ENCODE assay signal across 14 cellular contexts in the genomic region with DNA sequence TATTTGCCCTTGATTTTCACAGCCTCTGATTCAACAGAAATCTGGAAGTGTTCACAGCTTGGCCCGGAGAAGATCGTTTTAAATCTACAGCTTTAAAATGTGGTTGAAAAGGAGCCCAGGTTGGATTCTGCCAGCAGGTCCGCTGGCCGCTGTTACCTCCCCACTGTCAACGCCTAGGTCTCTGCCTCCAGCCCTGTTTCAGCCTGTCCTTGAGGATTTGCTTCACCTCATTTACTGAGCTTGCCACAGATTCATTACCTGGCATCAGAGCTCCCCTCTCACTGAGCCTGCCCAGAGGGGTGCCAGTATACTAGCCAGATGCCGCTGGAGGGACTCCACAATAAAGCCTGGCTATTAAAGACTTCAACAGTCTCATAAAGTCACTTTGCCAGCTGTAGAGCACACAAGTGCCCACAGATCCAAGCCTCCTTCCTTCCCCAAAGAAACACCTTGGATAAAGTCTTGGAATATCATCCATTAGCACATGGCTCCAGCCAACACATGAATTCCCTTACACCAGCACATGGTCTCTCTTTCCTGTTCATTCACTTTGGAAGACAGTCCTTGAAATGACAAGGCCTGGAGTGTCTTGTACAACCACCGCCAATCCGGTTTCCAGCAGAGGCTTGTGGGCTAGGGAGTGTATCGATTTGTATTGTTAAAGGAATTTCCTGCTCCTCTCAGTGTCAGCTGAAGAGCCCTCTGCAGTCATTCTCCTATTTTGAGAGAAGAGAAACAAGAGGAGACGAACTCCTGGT. TPM values are rescaled to one million over a fixed set of nuclear protein-coding genes. Genes with fewer than 3 reads are reported as not detected.
DNase-seq lines count a peak whose midpoint lies in the region; ATAC-seq and TF ChIP-seq lines count a peak whose summit lies in the region.
"Had no signal": no experiment of that assay in that cellular context is flagged by ENCODE, and none has a peak within 500 bp of the region (broad histone marks: within the 10 kb centered on the region; RNA-seq: fewer than 3 reads in every experiment).

No MANE protein-coding gene starts in this region.

- H3K9me3 Mint-ChIP-seq in IgD-negative memory B cell (peaks cover 0 to 5% (median 0%) of the 10 kb centered on the region in 3 donors), WTC11 (no peaks in the 10 kb centered on the region)
- H3K9me3 Mint-ChIP-seq in naive thymus-derived CD4-positive, alpha-beta T cell, result peaks cover 0 to 10% (median 0%) of the 10 kb centered on the region in 11 donors
- H3K9me3 Mint-ChIP-seq: activated T-cell treated with anti-CD3 and anti-CD28 coated beads, Interleukin-2, amount 50 U/mL, for 24 hours had no signal

- no peak overlapping the region for H3K4me3 ChIP-seq in naive thymus-derived CD4-positive, alpha-beta T cell (ENCODE audit: low read length)
- H3K4me3 ChIP-seq: left lung had no signal

- peaks cover 0 to 17% of the 10 kb centered on the region in 2 donors for H3K4me1 ChIP-seq in naive thymus-derived CD4-positive, alpha-beta T cell (ENCODE audit: control insufficient read depth in 2 of 2, insufficient read depth in 2 of 2, low read length in 2 of 2)

- H3K9me3 ChIP-seq in naive thymus-derived CD4-positive, alpha-beta T cell (ENCODE audit: control insufficient read depth in 2 of 3, low read length in 3 of 3), result no peaks in the 10 kb centered on the region
- H3K9me3 ChIP-seq: left lung had no signal

- H3K4me1 Mint-ChIP-seq in IgD-negative memory B cell (peaks cover 7 to 11% (median 10%) of the 10 kb centered on the region in 3 donors), WTC11 (peaks cover 29% of the 10 kb centered on the region)
- peaks cover 6 to 22% (median 15%) of the 10 kb centered on the region in 7 donors for H3K4me1 Mint-ChIP-seq in naive thymus-derived CD4-positive, alpha-beta T cell

- DNase-seq in DMS153 (lab: John Stamatoyannopoulos, UW), result peak; percentile 27
- no peak for DNase-seq in DMS153 treated with DMSO at 0.1 percent for 48 hours (lab: John Stamatoyannopoulos, UW; ENCODE audit: unreplicated experiment)
- no peak for DNase-seq in WTC11 (ENCODE audit: low spot score)
- no peak for DNase-seq in naive thymus-derived CD4-positive, alpha-beta T cell
- DNase-seq in SIG-M5 treated with dmso at 0.1 percent for 504 hours (lab: John Stamatoyannopoulos, UW; ENCODE audit: unreplicated experiment), result no peak
- DNase-seq in effector CD8-positive, alpha-beta T cell (lab: John Stamatoyannopoulos, UW), result no peak
- DNase-seq: 8988T; activated T-cell treated with anti-CD3 and anti-CD28 coated beads, Interleukin-2, amount 50 U/mL, for 24 hours; left lung had no signal

- H3K4me3 Mint-ChIP-seq in IgD-negative memory B cell (peak overlapping the region; percentile 66 to 81 (median 68)), WTC11 (peak overlapping the region; percentile 32)
- H3K4me3 Mint-ChIP-seq in naive thymus-derived CD4-positive, alpha-beta T cell, result peak overlapping the region in 9 of 10 donors; percentile 34 to 80 (median 61)

- CTCF ChIA-PET in WTC11 (lab: Charles Lee), result interaction anchor here (1.0 to 1.2 kb wide), 3 partner anchors 20 to 41 kb away, joined by 3 to 6 read pairs (median 3); no protein-coding TSS in a partner anchor
- CTCF ChIA-PET in naive thymus-derived CD4-positive, alpha-beta T cell (lab: Charles Lee), result no interaction called here

- intact Hi-C loops in naive thymus-derived CD4-positive, alpha-beta T cell (cut with micrococcal nuclease), result no loop called here

- H3K27me3 Mint-ChIP-seq in IgD-negative memory B cell (peaks cover 62% of the 10 kb centered on the region), WTC11 (ENCODE audit: low read depth) (peaks cover 98% of the 10 kb centered on the region)
- peaks cover 79 to 83% (median 80%) of the 10 kb centered on the region in 5 donors for H3K27me3 Mint-ChIP-seq in naive thymus-derived CD4-positive, alpha-beta T cell

- ATAC-seq in WTC11, result peak; percentile 12
- no peak for ATAC-seq in naive thymus-derived CD4-positive, alpha-beta T cell
- ATAC-seq in GM21723 (IDR thresholded peaks at IDR 0.05; ENCODE audit: unreplicated experiment), result no peak
- ATAC-seq: left lung had no signal

- no peak for TF ChIP-seq CTCF in WTC11 (IDR thresholded peaks at IDR 0.05)

- POLR2A ChIA-PET in WTC11 (lab: Charles Lee), result interaction anchor here (1.1 kb wide), 1 partner anchor 19 kb away, joined by 3 read pairs; no protein-coding TSS in a partner anchor
- POLR2A ChIA-PET in naive thymus-derived CD4-positive, alpha-beta T cell (lab: Charles Lee), result no interaction called here

- no peaks in the 10 kb centered on the region for H3K36me3 ChIP-seq in naive thymus-derived CD4-positive, alpha-beta T cell (ENCODE audit: control insufficient read depth in 2 of 3, insufficient read depth in 3 of 3, low read length in 3 of 3)
- H3K36me3 ChIP-seq: cardiac muscle cell, left lung had no signal

- peaks cover 4 to 21% of the 10 kb centered on the region in 2 donors for H3K27me3 ChIP-seq in naive thymus-derived CD4-positive, alpha-beta T cell (ENCODE audit: control insufficient read depth in 2 of 2, insufficient read depth in 2 of 2, low read length in 2 of 2)

- H3K27ac Mint-ChIP-seq in IgD-negative memory B cell (peak overlapping the region in 2 of 3 donors; percentile 57 to 70), WTC11 (no peak overlapping the region)
- no peak overlapping the region for H3K27ac Mint-ChIP-seq in naive thymus-derived CD4-positive, alpha-beta T cell
- H3K27ac Mint-ChIP-seq: activated T-cell treated with anti-CD3 and anti-CD28 coated beads, Interleukin-2, amount 50 U/mL, for 24 hours had no signal

- H3K36me3 Mint-ChIP-seq in IgD-negative memory B cell (peaks cover 2% of the 10 kb centered on the region), WTC11 (no peaks in the 10 kb centered on the region)
- H3K36me3 Mint-ChIP-seq in naive thymus-derived CD4-positive, alpha-beta T cell, result peaks cover 0 to 3% (median 1%) of the 10 kb centered on the region in 5 donors

- H3K27ac ChIP-seq in naive thymus-derived CD4-positive, alpha-beta T cell (ENCODE audit: low read depth, low read length), result no peak overlapping the region
- H3K27ac ChIP-seq: cardiac muscle cell, left lung had no signal

TF ChIP-seq in WTC11, 78 proteins besides CTCF, POLR2A, EP300 and RAD21 (continues in another document):
- TF ChIP-seq JAZF1 (CRISPR knock-in tag; IDR thresholded peaks at IDR 0.05), result no peak
- no peak for TF ChIP-seq ZBTB21 (CRISPR knock-in tag; IDR thresholded peaks at IDR 0.05; ENCODE audit: borderline replicate concordance)
- TF ChIP-seq, protein P1, sequence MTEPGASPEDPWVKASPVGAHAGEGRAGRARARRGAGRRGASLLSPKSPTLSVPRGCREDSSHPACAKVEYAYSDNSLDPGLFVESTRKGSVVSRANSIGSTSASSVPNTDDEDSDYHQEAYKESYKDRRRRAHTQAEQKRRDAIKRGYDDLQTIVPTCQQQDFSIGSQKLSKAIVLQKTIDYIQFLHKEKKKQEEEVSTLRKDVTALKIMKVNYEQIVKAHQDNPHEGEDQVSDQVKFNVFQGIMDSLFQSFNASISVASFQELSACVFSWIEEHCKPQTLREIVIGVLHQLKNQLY (CRISPR knock-in tag; IDR thresholded peaks at IDR 0.05), result no peak
- TF ChIP-seq ZNF263 (CRISPR knock-in tag; IDR thresholded peaks at IDR 0.05; ENCODE audit: low read depth), result no peak
- no peak for TF ChIP-seq ZNF396 (CRISPR knock-in tag; IDR thresholded peaks at IDR 0.05; ENCODE audit: borderline replicate concordance)
- TF ChIP-seq SMAD4 (CRISPR knock-in tag; IDR thresholded peaks at IDR 0.05), result no peak
- no peak for TF ChIP-seq TEAD1 (CRISPR knock-in tag; IDR thresholded peaks at IDR 0.05)
- no peak for TF ChIP-seq SP1 (CRISPR knock-in tag; conservative IDR thresholded peaks at IDR 0.05)
- TF ChIP-seq, protein P2, sequence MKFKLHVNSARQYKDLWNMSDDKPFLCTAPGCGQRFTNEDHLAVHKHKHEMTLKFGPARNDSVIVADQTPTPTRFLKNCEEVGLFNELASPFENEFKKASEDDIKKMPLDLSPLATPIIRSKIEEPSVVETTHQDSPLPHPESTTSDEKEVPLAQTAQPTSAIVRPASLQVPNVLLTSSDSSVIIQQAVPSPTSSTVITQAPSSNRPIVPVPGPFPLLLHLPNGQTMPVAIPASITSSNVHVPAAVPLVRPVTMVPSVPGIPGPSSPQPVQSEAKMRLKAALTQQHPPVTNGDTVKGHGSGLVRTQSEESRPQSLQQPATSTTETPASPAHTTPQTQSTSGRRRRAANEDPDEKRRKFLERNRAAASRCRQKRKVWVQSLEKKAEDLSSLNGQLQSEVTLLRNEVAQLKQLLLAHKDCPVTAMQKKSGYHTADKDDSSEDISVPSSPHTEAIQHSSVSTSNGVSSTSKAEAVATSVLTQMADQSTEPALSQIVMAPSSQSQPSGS (CRISPR knock-in tag; IDR thresholded peaks at IDR 0.05; ENCODE audit: borderline replicate concordance, low read depth), result no peak
- TF ChIP-seq ELF4 (CRISPR knock-in tag; IDR thresholded peaks at IDR 0.05; ENCODE audit: low read depth), result no peak
- TF ChIP-seq, protein P3, sequence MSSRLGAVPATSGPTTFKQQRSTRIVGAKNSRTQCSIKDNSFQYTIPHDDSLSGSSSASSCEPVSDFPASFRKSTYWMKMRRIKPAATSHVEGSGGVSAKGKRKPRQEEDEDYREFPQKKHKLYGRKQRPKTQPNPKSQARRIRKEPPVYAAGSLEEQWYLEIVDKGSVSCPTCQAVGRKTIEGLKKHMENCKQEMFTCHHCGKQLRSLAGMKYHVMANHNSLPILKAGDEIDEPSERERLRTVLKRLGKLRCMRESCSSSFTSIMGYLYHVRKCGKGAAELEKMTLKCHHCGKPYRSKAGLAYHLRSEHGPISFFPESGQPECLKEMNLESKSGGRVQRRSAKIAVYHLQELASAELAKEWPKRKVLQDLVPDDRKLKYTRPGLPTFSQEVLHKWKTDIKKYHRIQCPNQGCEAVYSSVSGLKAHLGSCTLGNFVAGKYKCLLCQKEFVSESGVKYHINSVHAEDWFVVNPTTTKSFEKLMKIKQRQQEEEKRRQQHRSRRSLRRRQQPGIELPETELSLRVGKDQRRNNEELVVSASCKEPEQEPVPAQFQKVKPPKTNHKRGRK (CRISPR knock-in tag; IDR thresholded peaks at IDR 0.05; ENCODE audit: borderline replicate concordance), result no peak
- TF ChIP-seq EMX1 (CRISPR knock-in tag; IDR thresholded peaks at IDR 0.05), result no peak

RNA-seq across cellular contexts. Expression of a gene that starts 9.5 kb away (rescaled TPM):
- not detected for polyA plus RNA-seq in IgD-negative memory B cell
- total RNA-seq in WTC11 (2021), result not detected in 3 replicates
- not detected for total RNA-seq in naive thymus-derived CD4-positive, alpha-beta T cell
- not detected for polyA plus RNA-seq in naive thymus-derived CD4-positive, alpha-beta T cell
- total RNA-seq: cardiac muscle cell, left lung, LHCN-M2, urinary bladder had no signal
- polyA plus RNA-seq: cardiac muscle cell, urinary bladder had no signal

Comparison
In these comparisons a context has a peak if more than half of its experiments do, and no peak if none do; other contexts are left out.
1. H3K27ac Mint-ChIP-seq: peak in IgD-negative memory B cell (2 of 3); none in WTC11 (single experiment) and naive thymus-derived CD4-positive, alpha-beta T cell (0 of 9).
2. Peak in every context shown above with its lines, with median percentiles within 50 percentile points of each other: H3K4me3 Mint-ChIP-seq.